Comparison of ENCODE assay signal across 13 cellular contexts in genomic region chr7:150516956-150517355, GRCh38. TPM values are rescaled to one million over a fixed set of nuclear protein-coding genes. Genes with fewer than 3 reads are reported as not detected.
DNase-seq lines count a peak whose midpoint lies in the region; ATAC-seq and TF ChIP-seq lines count a peak whose summit lies in the region.
"Had no signal": no experiment of that assay in that cellular context is flagged by ENCODE, and none has a peak within 500 bp of the region (broad histone marks: within the 10 kb centered on the region; RNA-seq: fewer than 3 reads in every experiment).

No MANE protein-coding gene starts in this region.

- peak overlapping the region; percentile 81 to 99 (median 98) for H3K27ac Mint-ChIP-seq in naive thymus-derived CD8-positive, alpha-beta T cell
- H3K27ac Mint-ChIP-seq in stimulated activated naive B cell treated with anti-CD40 and anti-IgM and Interleukin-4, amounts not matched to agents 10 μg/mL and 1 μg/mL and 100 μg/mL, for 72 hours: no peak overlapping the region
- H3K27ac Mint-ChIP-seq: H9 had no signal

- H3K36me3 Mint-ChIP-seq in naive thymus-derived CD8-positive, alpha-beta T cell: peaks cover 50 to 60% (median 58%) of the 10 kb centered on the region in 3 donors
- no peaks in the 10 kb centered on the region for H3K36me3 Mint-ChIP-seq in stimulated activated naive B cell treated with anti-CD40 and anti-IgM and Interleukin-4, amounts not matched to agents 10 μg/mL and 1 μg/mL and 100 μg/mL, for 72 hours

- no peak for TF ChIP-seq CTCF in ascending aorta (IDR thresholded peaks at IDR 0.05)

- H3K4me1 ChIP-seq in right cardiac atrium (ENCODE audit: control insufficient read depth, insufficient read depth, low read length): no peaks in the 10 kb centered on the region
- no peaks in the 10 kb centered on the region for H3K4me1 ChIP-seq in ascending aorta
- H3K4me1 ChIP-seq: BLaER1 had no signal

- H3K4me1 Mint-ChIP-seq in naive thymus-derived CD8-positive, alpha-beta T cell: peaks cover 16 to 46% (median 36%) of the 10 kb centered on the region in 4 donors
- H3K4me1 Mint-ChIP-seq in stimulated activated naive B cell treated with anti-CD40 and anti-IgM and Interleukin-4, amounts not matched to agents 10 μg/mL and 1 μg/mL and 100 μg/mL, for 72 hours: peaks cover 6 to 9% of the 10 kb centered on the region in 2 donors

- H3K36me3 ChIP-seq in ascending aorta: no peaks in the 10 kb centered on the region
- H3K36me3 ChIP-seq: BLaER1, neutrophil had no signal

- H3K27me3 ChIP-seq in right cardiac atrium (ENCODE audit: control insufficient read depth, insufficient read depth) (no peaks in the 10 kb centered on the region), ascending aorta (no peaks in the 10 kb centered on the region)
- H3K27me3 ChIP-seq: BLaER1 had no signal

- DNase-seq in right cardiac atrium: no peak
- no peak for DNase-seq in left ventricle myocardium superior
- no peak for DNase-seq in ascending aorta (ENCODE audit: low spot score in 2 of 2)
- DNase-seq in naive thymus-derived CD8-positive, alpha-beta T cell: no peak
- DNase-seq in GOT3 (lab: John Stamatoyannopoulos, UW): no peak
- DNase-seq in stimulated activated naive B cell treated with anti-CD40 and anti-IgM and Interleukin-4, amounts not matched to agents 10 μg/mL and 1 μg/mL and 100 μg/mL, for 72 hours: no peak
- DNase-seq in stimulated activated CD4-positive, alpha-beta T cell treated with anti-CD3 and anti-CD28 coated beads, Interleukin-15, amount 100 ng/mL, for 24 hours: no peak
- no peak for DNase-seq in NCI-H1092 treated with DMSO at 0.1 percent for 48 hours (lab: John Stamatoyannopoulos, UW)
- DNase-seq: anterior cingulate cortex; effector CD8-positive, alpha-beta T cell; H9 had no signal

- ATAC-seq in right cardiac atrium: no peak
- ATAC-seq in left ventricle myocardium superior: no peak
- no peak for ATAC-seq in naive thymus-derived CD8-positive, alpha-beta T cell
- ATAC-seq in stimulated activated naive B cell treated with anti-CD40 and anti-IgM and Interleukin-4, amounts not matched to agents 10 μg/mL and 1 μg/mL and 100 μg/mL, for 72 hours (replicated peaks): no peak

- H3K4me3 ChIP-seq in right cardiac atrium (ENCODE audit: low read length): peak overlapping the region; percentile 90
- H3K4me3 ChIP-seq in ascending aorta: peak overlapping the region; percentile 21 to 58
- H3K4me3 ChIP-seq: BLaER1 had no signal

- H3K27ac ChIP-seq in right cardiac atrium (ENCODE audit: low read length): no peak overlapping the region
- peak overlapping the region in 1 of 2 donors; percentile 7 for H3K27ac ChIP-seq in ascending aorta
- H3K27ac ChIP-seq: BLaER1, neutrophil had no signal

- POLR2A ChIA-PET in naive thymus-derived CD8-positive, alpha-beta T cell (lab: Charles Lee): interaction anchor here (1.0 to 13.2 kb wide), 14 partner anchors 11 to 238 kb away, joined by 3 to 812 read pairs (median 49); partner anchors contain the start of genes GIMAP1, GIMAP2, GIMAP4 and GIMAP5

- intact Hi-C loops in right cardiac atrium (cut with DNase I): no loop called here
- intact Hi-C loops in left ventricle myocardium superior (cut with micrococcal nuclease): no loop called here
- intact Hi-C loops in ascending aorta (cut with DNase I): no loop called here

- H3K9me3 ChIP-seq in right cardiac atrium (ENCODE audit: control insufficient read depth, low read length) (no peaks in the 10 kb centered on the region), ascending aorta (no peaks in the 10 kb centered on the region)
- H3K9me3 ChIP-seq: BLaER1, neutrophil had no signal

- H3K9me3 Mint-ChIP-seq in naive thymus-derived CD8-positive, alpha-beta T cell: peaks cover 0 to 6% (median 0%) of the 10 kb centered on the region in 9 donors
- H3K9me3 Mint-ChIP-seq in stimulated activated naive B cell treated with anti-CD40 and anti-IgM and Interleukin-4, amounts not matched to agents 10 μg/mL and 1 μg/mL and 100 μg/mL, for 72 hours: no peaks in the 10 kb centered on the region
- H3K9me3 Mint-ChIP-seq: H9 had no signal

- peak overlapping the region; percentile 96 to 100 (median 99) for H3K4me3 Mint-ChIP-seq in naive thymus-derived CD8-positive, alpha-beta T cell
- H3K4me3 Mint-ChIP-seq in stimulated activated naive B cell treated with anti-CD40 and anti-IgM and Interleukin-4, amounts not matched to agents 10 μg/mL and 1 μg/mL and 100 μg/mL, for 72 hours: no peak overlapping the region
- H3K4me3 Mint-ChIP-seq: H9 had no signal

- no peaks in the 10 kb centered on the region for H3K27me3 Mint-ChIP-seq in naive thymus-derived CD8-positive, alpha-beta T cell
- peaks cover 7 to 8% of the 10 kb centered on the region in 2 donors for H3K27me3 Mint-ChIP-seq in stimulated activated naive B cell treated with anti-CD40 and anti-IgM and Interleukin-4, amounts not matched to agents 10 μg/mL and 1 μg/mL and 100 μg/mL, for 72 hours

RNA-seq across cellular contexts. Expression of gene GIMAP7, which starts 2.3 kb away (rescaled TPM):
- total RNA-seq in right cardiac atrium (10 to 100 TPM; 13.7 to 25.5 (median 14.0) TPM), left ventricle myocardium superior (24.1 TPM), ascending aorta (9.4 TPM)
- 36.1 TPM for polyA plus RNA-seq in right cardiac atrium
- total RNA-seq in naive thymus-derived CD8-positive, alpha-beta T cell: 100 to 1,000 TPM; 367 to 369 TPM
- polyA plus RNA-seq in naive thymus-derived CD8-positive, alpha-beta T cell: 100 to 1,000 TPM; 451 to 821 (median 658) TPM
- total RNA-seq: H9 had no signal

RNA-seq across cellular contexts. Expression of gene GIMAP4, which starts 50.2 kb away (rescaled TPM):
- 10 to 100 TPM; 20.2 to 44.8 (median 24.8) TPM for total RNA-seq in right cardiac atrium
- polyA plus RNA-seq in right cardiac atrium: 31.3 TPM
- 40.2 TPM for total RNA-seq in left ventricle myocardium superior
- 29.5 TPM for total RNA-seq in ascending aorta
- 100 to 1,000 TPM; 381 to 403 TPM for total RNA-seq in naive thymus-derived CD8-positive, alpha-beta T cell
- 100 to 1,000 TPM; 233 to 526 (median 341) TPM for polyA plus RNA-seq in naive thymus-derived CD8-positive, alpha-beta T cell
- total RNA-seq: H9 had no signal

Comparison
In these comparisons a context has a peak if more than half of its experiments do, and no peak if none do; other contexts are left out.
1. H3K4me3 Mint-ChIP-seq: peak in naive thymus-derived CD8-positive, alpha-beta T cell (10 of 10); none in stimulated activated naive B cell treated with anti-CD40 and anti-IgM and Interleukin-4, amounts not matched to agents 10 μg/mL and 1 μg/mL and 100 μg/mL, for 72 hours (0 of 2).
2. RNA of gene GIMAP7, which starts 2.3 kb away (total RNA-seq): 367 to 369 TPM in naive thymus-derived CD8-positive, alpha-beta T cell; 24.1 TPM in left ventricle myocardium superior (single experiment), 13.7 to 25.5 TPM in right cardiac atrium and 9.4 TPM in ascending aorta (single experiment); every median in the first group is over 10 times any median in the second.